In the genomic region with DNA sequence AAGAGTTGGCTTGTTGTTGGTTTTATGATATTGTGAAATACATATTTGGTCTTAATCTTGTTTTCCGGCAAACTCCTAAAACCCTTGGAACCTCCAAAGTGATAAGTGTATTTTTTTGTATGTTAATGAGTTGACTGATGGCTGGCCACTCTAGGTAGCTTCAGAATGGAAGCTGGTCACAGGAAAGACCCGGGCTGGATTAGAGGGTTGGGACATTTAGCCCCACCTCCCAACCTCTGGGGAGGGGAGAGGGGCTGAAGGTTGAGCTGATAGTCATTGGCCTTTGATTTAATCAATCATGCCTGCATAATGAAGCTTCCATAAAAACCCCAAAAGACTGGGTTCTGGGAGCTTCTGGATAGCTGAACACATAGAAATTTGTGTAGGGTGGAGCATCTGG, we compare ENCODE assay signal across 17 cellular contexts.
"Had no signal": no experiment of that assay in that cellular context is flagged by ENCODE, and none has a peak within 500 bp of the region (broad histone marks: within the 10 kb centered on the region; RNA-seq: fewer than 3 reads in every experiment).

No MANE protein-coding gene starts in this region.

- H3K4me3 ChIP-seq: colonic mucosa, gastrocnemius medialis, heart right ventricle, neural progenitor cell, ovary, smooth muscle cell had no signal

- H3K4me3 Mint-ChIP-seq: mesothelial cell of epicardium; natural killer cell treated with Interleukin-12 subunit alpha and Interleukin-12 subunit beta and Interleukin-15 and Interleukin-18, amount 100 ng/mL, for 72 hours; neural progenitor cell had no signal

- H3K9ac ChIP-seq: neural progenitor cell had no signal

- H3K27ac ChIP-seq: colonic mucosa, neural progenitor cell, ovary had no signal

- ATAC-seq: esophagus mucosa; gastrocnemius medialis; heart right ventricle; left cardiac atrium; natural killer cell treated with Interleukin-12 subunit alpha and Interleukin-12 subunit beta and Interleukin-15 and Interleukin-18, amount 100 ng/mL, for 72 hours; right cardiac atrium had no signal

- H3K9me3 ChIP-seq: colonic mucosa, gastrocnemius medialis, heart right ventricle, ovary had no signal

- H3K27me3 ChIP-seq: colonic mucosa, gastrocnemius medialis, heart right ventricle, neural progenitor cell, ovary had no signal

- DNase-seq: colonic mucosa; effector CD4-positive, alpha-beta T cell; gastrocnemius medialis; heart right ventricle; kidney; left cardiac atrium; nucleus accumbens; ovary; right cardiac atrium; stimulated activated CD4-positive, alpha-beta T cell treated with anti-CD3 and anti-CD28 coated beads, Interleukin-2, amount 100 ng/mL, for 48 hours; stimulated activated naive CD4-positive, alpha-beta T cell treated with Interleukin-2 at 50 U/mL for 16 hours; trophoblast cell had no signal

- H3K4me2 ChIP-seq: neural progenitor cell, smooth muscle cell had no signal

- H2AFZ ChIP-seq: neural progenitor cell had no signal

- H3K36me3 ChIP-seq: colonic mucosa, gastrocnemius medialis, neural progenitor cell, ovary had no signal

- H3K27ac Mint-ChIP-seq: mesothelial cell of epicardium; natural killer cell treated with Interleukin-12 subunit alpha and Interleukin-12 subunit beta and Interleukin-15 and Interleukin-18, amount 100 ng/mL, for 72 hours; neural progenitor cell had no signal

- H3K4me1 ChIP-seq: colonic mucosa had no signal

- H3K9me3 Mint-ChIP-seq: mesothelial cell of epicardium; natural killer cell treated with Interleukin-12 subunit alpha and Interleukin-12 subunit beta and Interleukin-15 and Interleukin-18, amount 100 ng/mL, for 72 hours; neural progenitor cell had no signal

- H3K36me3 Mint-ChIP-seq: mesothelial cell of epicardium; natural killer cell treated with Interleukin-12 subunit alpha and Interleukin-12 subunit beta and Interleukin-15 and Interleukin-18, amount 100 ng/mL, for 72 hours had no signal
